Comparison of ENCODE assay signal across 31 cellular contexts in the genomic region with DNA sequence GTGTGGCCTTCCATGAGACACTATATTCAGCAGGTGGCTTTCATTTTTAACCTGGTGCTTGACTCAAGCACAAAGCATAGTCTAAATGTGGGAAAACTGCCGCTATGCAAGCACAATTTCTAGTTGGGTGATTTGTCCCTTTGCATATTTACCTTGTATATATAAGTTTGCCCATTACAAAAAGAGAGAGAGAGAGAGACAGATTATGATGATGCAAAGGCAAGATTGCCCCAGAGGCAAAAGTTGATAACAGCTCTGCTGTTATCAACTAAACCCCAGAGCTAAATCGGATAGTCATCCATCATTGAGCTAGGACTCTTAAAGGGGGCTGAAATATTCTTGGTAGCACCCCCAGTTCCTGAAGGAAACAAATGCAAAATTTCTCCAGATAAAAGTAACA.
"Had no signal": no experiment of that assay in that cellular context is flagged by ENCODE, and none has a peak within 500 bp of the region (broad histone marks: within the 10 kb centered on the region; RNA-seq: fewer than 3 reads in every experiment).

No MANE protein-coding gene starts in this region.

- H3K36me3 ChIP-seq: left lung, neural progenitor cell, neutrophil, right atrium auricular region, suprapubic skin, thoracic aorta, tibial artery, upper lobe of right lung had no signal

- H3K27me3 Mint-ChIP-seq: stimulated activated naive CD8-positive, alpha-beta T cell treated with anti-CD3 and anti-CD28 coated beads, Interleukin-15, Interleukin-2, amounts not matched to agents 100 ng/mL and 50 ng/mL, for 24 hours had no signal

- H3K4me3 Mint-ChIP-seq: immature natural killer cell; mesothelial cell of epicardium; naive B cell; natural killer cell; nephron progenitor cell; neural progenitor cell; stimulated activated effector memory CD8-positive, alpha-beta T cell treated with anti-CD3 and anti-CD28 coated beads, Interleukin-12 subunit alpha, Interleukin-12 subunit beta, amount 100 ng/mL, for 72 hours; stimulated activated naive CD8-positive, alpha-beta T cell treated with anti-CD3 and anti-CD28 coated beads, Interleukin-15, Interleukin-2, amounts not matched to agents 100 ng/mL and 50 ng/mL, for 24 hours had no signal

- H3K4me3 ChIP-seq: left lung, lung, neural progenitor cell, right atrium auricular region, skin epidermis, suprapubic skin, thoracic aorta, tibial artery, upper lobe of right lung had no signal

- H3K36me3 Mint-ChIP-seq: immature natural killer cell; mesothelial cell of epicardium; naive B cell; natural killer cell; neural progenitor cell; stimulated activated effector memory CD8-positive, alpha-beta T cell treated with anti-CD3 and anti-CD28 coated beads, Interleukin-12 subunit alpha, Interleukin-12 subunit beta, amount 100 ng/mL, for 72 hours had no signal

- H3K27me3 ChIP-seq: left lung, neural progenitor cell, neutrophil, right atrium auricular region, suprapubic skin, tibial artery, upper lobe of right lung had no signal

- H3K4me1 ChIP-seq: left lung, parathyroid adenoma, right atrium auricular region, suprapubic skin, tibial artery, upper lobe of right lung had no signal

- H3K9me3 ChIP-seq: left lung, neutrophil, right atrium auricular region, suprapubic skin, thoracic aorta, tibial artery, upper lobe of right lung had no signal

- H3K9me3 Mint-ChIP-seq: immature natural killer cell; mesothelial cell of epicardium; naive B cell; natural killer cell; nephron progenitor cell; neural progenitor cell; stimulated activated effector memory CD8-positive, alpha-beta T cell treated with anti-CD3 and anti-CD28 coated beads, Interleukin-12 subunit alpha, Interleukin-12 subunit beta, amount 100 ng/mL, for 72 hours; stimulated activated naive CD8-positive, alpha-beta T cell treated with anti-CD3 and anti-CD28 coated beads, Interleukin-15, Interleukin-2, amounts not matched to agents 100 ng/mL and 50 ng/mL, for 24 hours had no signal

- H3K4me2 ChIP-seq: neural progenitor cell had no signal

- H3K9ac ChIP-seq: neural progenitor cell, parathyroid adenoma had no signal

- FAIRE-seq: islet of Langerhans, kidney, urothelium cell line had no signal

- H2AFZ ChIP-seq: parathyroid adenoma had no signal

- H3K27ac ChIP-seq: left lung, neural progenitor cell, neutrophil, parathyroid adenoma, right atrium auricular region, skin epidermis, suprapubic skin, thoracic aorta, tibial artery, upper lobe of right lung had no signal

- H3K27ac Mint-ChIP-seq: immature natural killer cell; mesothelial cell of epicardium; natural killer cell; nephron progenitor cell; stimulated activated effector memory CD8-positive, alpha-beta T cell treated with anti-CD3 and anti-CD28 coated beads, Interleukin-12 subunit alpha, Interleukin-12 subunit beta, amount 100 ng/mL, for 72 hours; stimulated activated naive CD8-positive, alpha-beta T cell treated with anti-CD3 and anti-CD28 coated beads, Interleukin-15, Interleukin-2, amounts not matched to agents 100 ng/mL and 50 ng/mL, for 24 hours had no signal

- H3K79me2 ChIP-seq: parathyroid adenoma had no signal

- H3K4me1 Mint-ChIP-seq: naive B cell; stimulated activated effector memory CD8-positive, alpha-beta T cell treated with anti-CD3 and anti-CD28 coated beads, Interleukin-12 subunit alpha, Interleukin-12 subunit beta, amount 100 ng/mL, for 72 hours had no signal

- DNase-seq: hypothalamus; immature natural killer cell; kidney; left colon; left lung; mesendoderm; naive B cell; natural killer cell; nephron progenitor cell; occipital lobe; stimulated activated CD4-positive, alpha-beta T cell treated with anti-CD3 and anti-CD28 coated beads, Interleukin-12 subunit alpha, Interleukin-12 subunit beta, amount 100 ng/mL, for 4 hours; stimulated activated CD4-positive, alpha-beta T cell treated with anti-CD3 and anti-CD28 coated beads, Interleukin-15, amount 100 ng/mL, for 24 hours; stimulated activated CD4-positive, alpha-beta T cell treated with anti-CD3 and anti-CD28 coated beads, Interleukin-4, amount 100 ng/mL, for 24 hours; stimulated activated naive CD4-positive, alpha-beta T cell; tibial artery; trophoblast cell; upper lobe of right lung had no signal

- ATAC-seq: left colon; left lung; natural killer cell; sciatic nerve; stimulated activated effector memory CD8-positive, alpha-beta T cell treated with anti-CD3 and anti-CD28 coated beads, Interleukin-12 subunit alpha, Interleukin-12 subunit beta, amount 100 ng/mL, for 72 hours; upper lobe of right lung had no signal
